In genomic region chr5:135033026-135033861, GRCh38 we compare ENCODE assay signal across 8 cellular contexts. TPM values are rescaled to one million over a fixed set of nuclear protein-coding genes. Genes with fewer than 3 reads are reported as not detected.
A peak's percentile ranks its signal among the peaks of the same experiment; 100 is the strongest.
DNase-seq lines count a peak whose midpoint lies in the region; ATAC-seq and TF ChIP-seq lines count a peak whose summit lies in the region.

No MANE protein-coding gene starts in this region.

- H3K4ac ChIP-seq in trophoblast cell (ENCODE audit: low read depth, low read length): no peak overlapping the region

- H3K4me2 ChIP-seq in trophoblast cell (ENCODE audit: low read length): peak overlapping the region; percentile 71

- peak overlapping the region; percentile 70 for H2AFZ ChIP-seq in trophoblast cell (ENCODE audit: insufficient read depth, low read length, poor library complexity)

- H3K18ac ChIP-seq in trophoblast cell (ENCODE audit: low read length): no peak overlapping the region

- H4K8ac ChIP-seq in trophoblast cell (ENCODE audit: low read depth, low read length): no peak overlapping the region

- no peak overlapping the region for H3K14ac ChIP-seq in trophoblast cell (ENCODE audit: low read length)

- TF ChIP-seq EP300 in esophagus muscularis mucosa (IDR thresholded peaks at IDR 0.05): no peak

- no peak for ATAC-seq in HG03045 (IDR thresholded peaks at IDR 0.05; ENCODE audit: unreplicated experiment)

- no peaks in the 10 kb centered on the region for H3K79me1 ChIP-seq in trophoblast cell (ENCODE audit: low read length)

- no peak for TF ChIP-seq CTCF in C4-2B (conservative IDR thresholded peaks at IDR 0.05)
- no peak for TF ChIP-seq CTCF in esophagus muscularis mucosa (IDR thresholded peaks at IDR 0.05)

- no peaks in the 10 kb centered on the region for H3K9me3 ChIP-seq in esophagus muscularis mucosa
- peaks cover 16% of the 10 kb centered on the region for H3K9me3 ChIP-seq in trophoblast cell (ENCODE audit: insufficient read depth, low read depth, low read length)

- H3K9ac ChIP-seq in trophoblast cell (ENCODE audit: low read length): no peak overlapping the region

- H3K4me3 ChIP-seq in H7 (ENCODE audit: insufficient read depth, low read depth, low read length) (peak overlapping the region; percentile 18; the same call in 1 of the 2 replicates), esophagus muscularis mucosa (peak overlapping the region; percentile 59 to 71 (median 62)), trophoblast cell (ENCODE audit: low read depth, low read length) (peak overlapping the region; percentile 51)

- no peak overlapping the region for H2BK120ac ChIP-seq in trophoblast cell (ENCODE audit: insufficient read depth, low read length, poor library complexity)

- H3K4me1 ChIP-seq in esophagus muscularis mucosa (peaks cover 36 to 63% (median 59%) of the 10 kb centered on the region in 4 donors), trophoblast cell (ENCODE audit: control insufficient read depth in 1 of 2, insufficient read depth in 2 of 2, low read length in 2 of 2) (peaks cover 13 to 17% of the 10 kb centered on the region in 2 experiments)

- intact Hi-C loops in esophagus muscularis mucosa (cut with DNase I): no loop called here

- TF ChIP-seq POLR2A in Raji (IDR thresholded peaks at IDR 0.05; ENCODE audit: insufficient read depth, low read depth, low read length) (0 out of 2 replicates have a peak, but pooled peaks have one; percentile 35), esophagus muscularis mucosa (IDR thresholded peaks at IDR 0.05; ENCODE audit: low read depth) (no peak)

- no peak overlapping the region for H3K23ac ChIP-seq in trophoblast cell (ENCODE audit: low read length)

- H2BK12ac ChIP-seq in trophoblast cell (ENCODE audit: low read length): no peak overlapping the region

- H2AK5ac ChIP-seq in trophoblast cell (ENCODE audit: low read length): no peak overlapping the region

- peaks cover 97% of the 10 kb centered on the region for H3K27me3 ChIP-seq in H7 (ENCODE audit: control insufficient read depth, insufficient read depth, low read length)
- H3K27me3 ChIP-seq in esophagus muscularis mucosa: peaks cover 33 to 100% (median 73%) of the 10 kb centered on the region in 4 donors
- H3K27me3 ChIP-seq in trophoblast cell (ENCODE audit: insufficient read depth, low read length): peaks cover 87% of the 10 kb centered on the region

- WGBS in esophagus muscularis mucosa: 5% methylated on average over 34 of the region's 88 CpGs
- WGBS in trophoblast cell (ENCODE audit: extremely low coverage, insufficient coverage, insufficient read length): no CpG with 5 or more reads among the region's 88 CpGs

- no peak overlapping the region for H4K91ac ChIP-seq in trophoblast cell (ENCODE audit: low read depth, low read length)

- peak overlapping the region; percentile 93 for H3K27ac ChIP-seq in C4-2B
- peak overlapping the region; percentile 70 to 83 (median 72) for H3K27ac ChIP-seq in esophagus muscularis mucosa (replicated peaks in 1 of 4)
- H3K27ac ChIP-seq in trophoblast cell (ENCODE audit: low read depth, low read length): no peak overlapping the region

- H4K12ac ChIP-seq in trophoblast cell (ENCODE audit: low read depth, low read length): no peak overlapping the region

- no peaks in the 10 kb centered on the region for H3K36me3 ChIP-seq in H7 (replicated peaks; ENCODE audit: control insufficient read depth, insufficient read depth, low read length)
- H3K36me3 ChIP-seq in esophagus muscularis mucosa: no peaks in the 10 kb centered on the region
- H3K36me3 ChIP-seq in trophoblast cell (ENCODE audit: control insufficient read depth in 1 of 2, insufficient read depth in 2 of 2, low read length in 2 of 2): no peaks in the 10 kb centered on the region

- H2BK5ac ChIP-seq in trophoblast cell (ENCODE audit: low read depth, low read length, poor library complexity): no peak overlapping the region

- H3K79me2 ChIP-seq in trophoblast cell (ENCODE audit: control insufficient read depth, insufficient read depth, low read length, poor library complexity): no peaks in the 10 kb centered on the region

- DNase-seq in H7 (peak; percentile 89), esophagus muscularis mucosa (ENCODE audit: extremely low spot score) (no peak), trophoblast cell (peak in 1 of 2 donors; percentile 53), T-helper 9 cell (no peak), iPS-NIHi11 (ENCODE audit: low spot score) (no peak)

RNA-seq across cellular contexts. Expression of gene PITX1, which starts 0.8 kb away (rescaled TPM):
- not detected in 2 replicates for total RNA-seq in H7 (2014; rRNA removed; shearing (Covaris generic))
- 1 to 10 TPM; 3.7 to 8.7 (median 6.2) TPM for total RNA-seq in esophagus muscularis mucosa
- polyA plus RNA-seq in trophoblast cell (2013): 22.0 and 23.6 TPM in 2 replicates
